21 cellular contexts compared by ENCODE assay signal in the genomic region with DNA sequence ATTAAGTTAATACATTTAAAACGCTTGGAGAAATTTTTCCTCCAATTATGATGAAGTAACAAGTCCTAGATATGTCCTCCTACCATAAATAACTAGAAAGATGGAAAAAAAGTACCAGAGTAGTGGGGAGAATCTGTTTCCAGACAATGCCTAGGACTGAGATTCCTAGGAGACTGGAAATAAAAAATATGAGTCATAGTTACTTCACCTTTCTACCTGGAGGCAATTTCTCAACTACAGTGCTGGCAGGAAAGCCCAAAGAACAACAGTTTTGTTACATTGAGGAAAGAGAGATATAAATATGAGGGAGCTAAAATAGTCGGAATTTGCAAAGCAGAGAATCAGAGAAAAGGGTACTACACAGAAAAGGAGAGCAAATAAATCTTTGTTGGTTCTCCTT.
"Had no signal": no experiment of that assay in that cellular context is flagged by ENCODE, and none has a peak within 500 bp of the region (broad histone marks: within the 10 kb centered on the region; RNA-seq: fewer than 3 reads in every experiment).

No MANE protein-coding gene starts in this region.

- H3K36me3 ChIP-seq: gastrocnemius medialis, heart right ventricle, left ventricle myocardium inferior, lower lobe of right lung, neural progenitor cell, ovary, stomach, thoracic aorta, transverse colon had no signal

- DNase-seq: dermis blood vessel endothelial cell; gastrocnemius medialis; heart right ventricle; hypothalamus; left cardiac atrium; left ventricle myocardium inferior; lower lobe of right lung; mesenchymal stem cell; midbrain; nucleus accumbens; ovary; right cardiac atrium; small intestine; stimulated activated CD4-positive, alpha-beta T cell treated with anti-CD3 and anti-CD28 coated beads, Interleukin-12 subunit alpha, Interleukin-12 subunit beta, amount 100 ng/mL, for 4 hours; stimulated activated naive CD4-positive, alpha-beta T cell; stomach; substantia nigra; transverse colon had no signal

- H3K27ac ChIP-seq: gastrocnemius medialis, heart right ventricle, left ventricle myocardium inferior, lower lobe of right lung, neural progenitor cell, ovary, stomach, thoracic aorta, transverse colon had no signal

- H3K27ac Mint-ChIP-seq: natural killer cell treated with Interleukin-12 subunit alpha and Interleukin-12 subunit beta and Interleukin-15 and Interleukin-18, amount 100 ng/mL, for 72 hours; neural progenitor cell had no signal

- H3K4me1 ChIP-seq: gastrocnemius medialis, heart right ventricle, left ventricle myocardium inferior, lower lobe of right lung, neural progenitor cell, stomach, transverse colon had no signal

- H3K4me3 ChIP-seq: gastrocnemius medialis, heart right ventricle, left ventricle myocardium inferior, lower lobe of right lung, neural progenitor cell, ovary, stomach, thoracic aorta, transverse colon had no signal

- H3K27me3 ChIP-seq: gastrocnemius medialis, heart right ventricle, neural progenitor cell, ovary, stomach, transverse colon had no signal

- H3K4me2 ChIP-seq: neural progenitor cell had no signal

- H3K9me3 ChIP-seq: gastrocnemius medialis, lower lobe of right lung, ovary, thoracic aorta had no signal

- H2AFZ ChIP-seq: neural progenitor cell had no signal

- H3K27me3 Mint-ChIP-seq: natural killer cell treated with Interleukin-12 subunit alpha and Interleukin-12 subunit beta and Interleukin-15 and Interleukin-18, amount 100 ng/mL, for 72 hours had no signal

- H3K36me3 Mint-ChIP-seq: neural progenitor cell had no signal

- H3K9ac ChIP-seq: neural progenitor cell had no signal

- ATAC-seq: gastrocnemius medialis; heart right ventricle; left cardiac atrium; lower lobe of right lung; natural killer cell treated with Interleukin-12 subunit alpha and Interleukin-12 subunit beta and Interleukin-15 and Interleukin-18, amount 100 ng/mL, for 72 hours; right cardiac atrium had no signal

- H3K4me3 Mint-ChIP-seq: natural killer cell treated with Interleukin-12 subunit alpha and Interleukin-12 subunit beta and Interleukin-15 and Interleukin-18, amount 100 ng/mL, for 72 hours; neural progenitor cell had no signal
